Comparison of ENCODE assay signal across 8 cellular contexts in genomic region chr10:103918053-103918846, GRCh38. TPM values are rescaled to one million over a fixed set of nuclear protein-coding genes. Genes with fewer than 3 reads are reported as not detected.
DNase-seq lines count a peak whose midpoint lies in the region; ATAC-seq and TF ChIP-seq lines count a peak whose summit lies in the region.

Gene STN1 (minus strand): TSS chr10:103918184. CDS start chr10:103917594, 590 bp downstream.

- no peaks in the 10 kb centered on the region for H3K36me3 ChIP-seq in vagina

- H3K4me3 ChIP-seq in right cardiac atrium (ENCODE audit: low read length), result peak within 1 kb of the TSS; percentile 79
- H3K4me3 ChIP-seq in vagina, result peak within 1 kb of the TSS; percentile 59 to 78

- H3K27me3 ChIP-seq in right cardiac atrium (ENCODE audit: control insufficient read depth, insufficient read depth) (no peaks in the 10 kb centered on the region), vagina (no peaks in the 10 kb centered on the region)

- intact Hi-C loops in right cardiac atrium (cut with DNase I) (loop anchor here in 1 of 4 donors (5.0 kb wide), 1 partner anchor 49 kb away; the partner anchor contains the start of gene SLK), vagina (cut with DNase I) (loop anchor here (5.0 kb wide), 1 partner anchor 49 kb away; the partner anchor contains the start of gene SLK)

- H3K9me3 ChIP-seq in right cardiac atrium (ENCODE audit: control insufficient read depth, low read length) (no peaks in the 10 kb centered on the region), vagina (no peaks in the 10 kb centered on the region)

- DNase-seq in NCI-H187 (lab: John Stamatoyannopoulos, UW), result peak; percentile 69 to 81
- DNase-seq in T-helper 2 cell, result peak; percentile 91 to 97 (median 94)
- DNase-seq in anterior cingulate cortex (lab: John Stamatoyannopoulos, UW), result peak; percentile 51 to 100 (median 96)
- peak; percentile 99 for DNase-seq in right cardiac atrium
- peak; percentile 98 for DNase-seq in putamen (ENCODE audit: low spot score)
- DNase-seq in vagina (ENCODE audit: extremely low spot score in 2 of 2), result peak; percentile 97 to 98

- under 1% methylated on average over 53 of the region's 53 CpGs for WGBS in right cardiac atrium

- H3K4me1 ChIP-seq in right cardiac atrium (ENCODE audit: control insufficient read depth, insufficient read depth, low read length) (peaks cover 4% of the 10 kb centered on the region), vagina (peaks cover 39% of the 10 kb centered on the region)

- H3K27ac ChIP-seq in right cardiac atrium (ENCODE audit: low read length) (peak within 1 kb of the TSS; percentile 99), vagina (peak within 1 kb of the TSS; percentile 87)

- TF ChIP-seq CTCF in vagina (IDR thresholded peaks at IDR 0.05), result no peak

- ATAC-seq in GM18498 (IDR thresholded peaks at IDR 0.05; ENCODE audit: unreplicated experiment) (peak; percentile 95), HG02938 (IDR thresholded peaks at IDR 0.05; ENCODE audit: unreplicated experiment) (peak; percentile 84), right cardiac atrium (peak; percentile 98)

- TF ChIP-seq POLR2A in vagina (IDR thresholded peaks at IDR 0.05), result peak in 1 of 2 donors; percentile 91

RNA-seq across cellular contexts. Expression of gene STN1, which starts in this region (rescaled TPM):
- total RNA-seq in right cardiac atrium, result 10 to 100 TPM; 24.3 to 26.8 (median 25.1) TPM
- 26.8 TPM for polyA plus RNA-seq in right cardiac atrium
- total RNA-seq in vagina, result 22.3 TPM

Comparison
In these comparisons a context has a peak if more than half of its experiments do, and no peak if none do; other contexts are left out.
1. Peak in every context shown above with its lines: DNase-seq, ATAC-seq, H3K4me3 ChIP-seq and H3K27ac ChIP-seq.